ENCODE assay signal across 9 cellular contexts in genomic region chr21:34891610-34891943, GRCh38.
A peak's percentile ranks its signal among the peaks of the same experiment; 100 is the strongest.
DNase-seq lines count a peak whose midpoint lies in the region; ATAC-seq and TF ChIP-seq lines count a peak whose summit lies in the region.
"Had no signal": no experiment of that assay in that cellular context is flagged by ENCODE, and none has a peak within 500 bp of the region (broad histone marks: within the 10 kb centered on the region; RNA-seq: fewer than 3 reads in every experiment).

No MANE protein-coding gene starts in this region.

- peak overlapping the region in 1 of 59 donors; percentile 26 for H3K27ac ChIP-seq in dorsolateral prefrontal cortex

- H3K9me3 Mint-ChIP-seq in T-helper 2 cell treated with Interferon-gamma antibody and Interleukin-4, amounts not matched to agents 5 μg/mL and 100 μg/mL, for 36 hours: no peaks in the 10 kb centered on the region
- peaks cover 7% of the 10 kb centered on the region for H3K9me3 Mint-ChIP-seq in activated T-helper 17 cell treated with anti-CD3 and anti-CD28 coated beads, Interleukin-2, amount 50 U/mL, for 72 hours
- H3K9me3 Mint-ChIP-seq in stimulated activated effector memory CD8-positive, alpha-beta T cell treated with anti-CD3 and anti-CD28 coated beads, Interleukin-12 subunit alpha, Interleukin-12 subunit beta, amount 100 ng/mL, for 72 hours: no peaks in the 10 kb centered on the region

- TF ChIP-seq CTCF in dorsolateral prefrontal cortex (IDR thresholded peaks at IDR 0.05 in 54 of 56, conservative IDR thresholded peaks at IDR 0.05 in 2 of 56; ENCODE audit: low read depth in 1 of 56, partially characterized antibody in 56 of 56): no peak

- no peak overlapping the region for H3K27ac Mint-ChIP-seq in T-helper 2 cell treated with Interferon-gamma antibody and Interleukin-4, amounts not matched to agents 5 μg/mL and 100 μg/mL, for 36 hours
- no peak overlapping the region for H3K27ac Mint-ChIP-seq in activated T-helper 17 cell treated with anti-CD3 and anti-CD28 coated beads, Interleukin-2, amount 50 U/mL, for 72 hours
- H3K27ac Mint-ChIP-seq in stimulated activated effector memory CD8-positive, alpha-beta T cell treated with anti-CD3 and anti-CD28 coated beads, Interleukin-12 subunit alpha, Interleukin-12 subunit beta, amount 100 ng/mL, for 72 hours: peak overlapping the region; percentile 94

- no peak for ATAC-seq in activated T-helper 17 cell treated with anti-CD3 and anti-CD28 coated beads, Interleukin-2, amount 50 U/mL, for 72 hours (replicated peaks)
- no peak for ATAC-seq in stimulated activated effector memory CD8-positive, alpha-beta T cell treated with anti-CD3 and anti-CD28 coated beads, Interleukin-12 subunit alpha, Interleukin-12 subunit beta, amount 100 ng/mL, for 72 hours
- no peak for ATAC-seq in GM19351 (IDR thresholded peaks at IDR 0.05; ENCODE audit: unreplicated experiment)

- peaks cover 9 to 83% (median 65%) of the 10 kb centered on the region in 45 donors for H3K27me3 ChIP-seq in dorsolateral prefrontal cortex

- intact Hi-C loops in dorsolateral prefrontal cortex (cut with DNase I): no loop called here

- H3K4me1 Mint-ChIP-seq in T-helper 2 cell treated with Interferon-gamma antibody and Interleukin-4, amounts not matched to agents 5 μg/mL and 100 μg/mL, for 36 hours (ENCODE audit: low read depth): peaks cover 38% of the 10 kb centered on the region
- H3K4me1 Mint-ChIP-seq in activated T-helper 17 cell treated with anti-CD3 and anti-CD28 coated beads, Interleukin-2, amount 50 U/mL, for 72 hours: peaks cover 35% of the 10 kb centered on the region
- peaks cover 37% of the 10 kb centered on the region for H3K4me1 Mint-ChIP-seq in stimulated activated effector memory CD8-positive, alpha-beta T cell treated with anti-CD3 and anti-CD28 coated beads, Interleukin-12 subunit alpha, Interleukin-12 subunit beta, amount 100 ng/mL, for 72 hours

- H3K9me3 ChIP-seq in iPS-18c (ENCODE audit: control insufficient read depth, insufficient read depth, low read length): peaks cover 3% of the 10 kb centered on the region
- H3K9me3 ChIP-seq: esophagus muscularis mucosa had no signal

- H3K4me3 ChIP-seq in iPS-18c (ENCODE audit: insufficient read depth, low read depth, low read length) (peak overlapping the region; percentile 62; the same call in 1 of the 2 replicates), dorsolateral prefrontal cortex (peak overlapping the region in 16 of 59 donors; percentile 63 to 78 (median 70))

- DNase-seq in T-helper 2 cell treated with Interferon-gamma antibody and Interleukin-4, amounts not matched to agents 5 μg/mL and 100 μg/mL, for 36 hours (ENCODE audit: low spot score): no peak
- DNase-seq in T-helper 2 cell (no peak), dorsolateral prefrontal cortex (no peak), NCI-H510A treated with DMSO at 0.1 percent for 48 hours (lab: John Stamatoyannopoulos, UW) (no peak)
- DNase-seq in stimulated activated effector memory CD8-positive, alpha-beta T cell treated with anti-CD3 and anti-CD28 coated beads, Interleukin-12 subunit alpha, Interleukin-12 subunit beta, amount 100 ng/mL, for 72 hours (ENCODE audit: low spot score in 2 of 2): no peak

- peaks cover 2% of the 10 kb centered on the region for H3K27me3 Mint-ChIP-seq in T-helper 2 cell treated with Interferon-gamma antibody and Interleukin-4, amounts not matched to agents 5 μg/mL and 100 μg/mL, for 36 hours (ENCODE audit: low read depth)
- no peaks in the 10 kb centered on the region for H3K27me3 Mint-ChIP-seq in activated T-helper 17 cell treated with anti-CD3 and anti-CD28 coated beads, Interleukin-2, amount 50 U/mL, for 72 hours

- H3K36me3 Mint-ChIP-seq in T-helper 2 cell treated with Interferon-gamma antibody and Interleukin-4, amounts not matched to agents 5 μg/mL and 100 μg/mL, for 36 hours (ENCODE audit: low read depth): peaks cover 22% of the 10 kb centered on the region
- peaks cover 33% of the 10 kb centered on the region for H3K36me3 Mint-ChIP-seq in activated T-helper 17 cell treated with anti-CD3 and anti-CD28 coated beads, Interleukin-2, amount 50 U/mL, for 72 hours (ENCODE audit: low read depth)
- peaks cover 33% of the 10 kb centered on the region for H3K36me3 Mint-ChIP-seq in stimulated activated effector memory CD8-positive, alpha-beta T cell treated with anti-CD3 and anti-CD28 coated beads, Interleukin-12 subunit alpha, Interleukin-12 subunit beta, amount 100 ng/mL, for 72 hours

- H3K4me3 Mint-ChIP-seq in T-helper 2 cell treated with Interferon-gamma antibody and Interleukin-4, amounts not matched to agents 5 μg/mL and 100 μg/mL, for 36 hours: peak overlapping the region; percentile 61
- H3K4me3 Mint-ChIP-seq in activated T-helper 17 cell treated with anti-CD3 and anti-CD28 coated beads, Interleukin-2, amount 50 U/mL, for 72 hours: peak overlapping the region; percentile 78
- H3K4me3 Mint-ChIP-seq in stimulated activated effector memory CD8-positive, alpha-beta T cell treated with anti-CD3 and anti-CD28 coated beads, Interleukin-12 subunit alpha, Interleukin-12 subunit beta, amount 100 ng/mL, for 72 hours: peak overlapping the region; percentile 95
